Comparison of ENCODE assay signal across 18 cellular contexts in the genomic region with DNA sequence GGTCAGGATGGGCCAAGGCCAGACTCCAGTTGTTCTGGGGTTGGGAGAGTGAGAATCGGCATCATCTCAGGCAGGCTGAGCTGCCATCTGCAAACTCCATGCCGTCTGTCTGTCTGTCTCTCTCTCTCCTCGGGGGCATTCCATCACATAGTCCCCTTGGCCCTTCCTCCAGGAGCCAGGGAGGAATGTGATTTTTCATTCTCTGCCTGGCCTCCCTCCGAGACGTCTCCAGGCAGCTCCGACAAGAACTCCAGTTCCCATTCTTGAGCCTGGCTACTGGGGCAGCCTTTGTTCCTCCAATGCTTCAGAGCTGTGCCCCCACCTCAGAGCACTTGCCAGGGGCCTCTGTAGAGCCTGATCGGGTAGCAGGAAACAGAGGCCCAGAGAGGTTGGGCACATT.
"Had no signal": no experiment of that assay in that cellular context is flagged by ENCODE, and none has a peak within 500 bp of the region (broad histone marks: within the 10 kb centered on the region; RNA-seq: fewer than 3 reads in every experiment).

No MANE protein-coding gene starts in this region.

- H3K36me3 ChIP-seq: ascending aorta, gastrocnemius medialis had no signal

- H3K27me3 ChIP-seq: ascending aorta, gastrocnemius medialis, suprapubic skin had no signal

- H3K9me3 Mint-ChIP-seq: activated CD4-positive, alpha-beta memory T cell treated with anti-CD3 and anti-CD28 coated beads for 36 hours; activated naive CD8-positive, alpha-beta T cell treated with anti-CD3 and anti-CD28 coated beads for 36 hours; natural killer cell treated with Interleukin-12 subunit alpha and Interleukin-12 subunit beta and Interleukin-15 and Interleukin-18, amount 100 ng/mL, for 72 hours; T-helper 2 cell treated with Interferon-gamma antibody and Interleukin-4, amounts not matched to agents 5 μg/mL and 100 μg/mL, for 36 hours had no signal

- H3K36me3 Mint-ChIP-seq: activated CD4-positive, alpha-beta memory T cell treated with anti-CD3 and anti-CD28 coated beads for 36 hours; activated naive CD8-positive, alpha-beta T cell treated with anti-CD3 and anti-CD28 coated beads for 36 hours; natural killer cell treated with Interleukin-12 subunit alpha and Interleukin-12 subunit beta and Interleukin-15 and Interleukin-18, amount 100 ng/mL, for 72 hours had no signal

- ATAC-seq: gastrocnemius medialis; natural killer cell treated with Interleukin-12 subunit alpha and Interleukin-12 subunit beta and Interleukin-15 and Interleukin-18, amount 100 ng/mL, for 72 hours; psoas muscle; stimulated activated naive CD8-positive, alpha-beta T cell treated with anti-CD3 and anti-CD28 coated beads, Interleukin-15, Interleukin-2, amounts not matched to agents 100 U/mL and 50 U/mL, for 24 hours had no signal

- H3K27ac ChIP-seq: coronary artery, epithelial cell of prostate, gastrocnemius medialis, psoas muscle, suprapubic skin had no signal

- H3K4me1 Mint-ChIP-seq: activated naive CD8-positive, alpha-beta T cell treated with anti-CD3 and anti-CD28 coated beads for 36 hours had no signal

- H3K4me3 ChIP-seq: ascending aorta, coronary artery, gastrocnemius medialis, lung, psoas muscle, suprapubic skin had no signal

- DNase-seq: activated CD4-positive, alpha-beta memory T cell treated with anti-CD3 and anti-CD28 coated beads for 36 hours; activated CD4-positive, alpha-beta T cell treated with anti-CD3 and anti-CD28 coated beads for 1 hour; activated gamma-delta T cell; activated naive CD8-positive, alpha-beta T cell treated with anti-CD3 and anti-CD28 coated beads for 36 hours; activated T-cell treated with anti-CD3 and anti-CD28 coated beads, Interleukin-2, amount 50 U/mL, for 48 hours; effector memory CD4-positive, alpha-beta T cell; gastrocnemius medialis; psoas muscle; stimulated activated CD4-positive, alpha-beta T cell treated with anti-CD3 and anti-CD28 coated beads, Interleukin-4, amount 100 ng/mL, for 1 hour; stimulated activated CD8-positive, alpha-beta memory T cell treated with anti-CD3 and anti-CD28 coated beads, Interleukin-4, amount 100 ng/mL, for 48 hours; stimulated activated naive CD8-positive, alpha-beta T cell treated with anti-CD3 and anti-CD28 coated beads, Interleukin-15, Interleukin-2, amounts not matched to agents 100 U/mL and 50 U/mL, for 24 hours had no signal

- H3K9me3 ChIP-seq: ascending aorta, gastrocnemius medialis, psoas muscle, suprapubic skin had no signal

- H3K27me3 Mint-ChIP-seq: activated CD4-positive, alpha-beta memory T cell treated with anti-CD3 and anti-CD28 coated beads for 36 hours; activated naive CD8-positive, alpha-beta T cell treated with anti-CD3 and anti-CD28 coated beads for 36 hours; natural killer cell treated with Interleukin-12 subunit alpha and Interleukin-12 subunit beta and Interleukin-15 and Interleukin-18, amount 100 ng/mL, for 72 hours had no signal

- H3K4me3 Mint-ChIP-seq: activated CD4-positive, alpha-beta memory T cell treated with anti-CD3 and anti-CD28 coated beads for 36 hours; activated naive CD8-positive, alpha-beta T cell treated with anti-CD3 and anti-CD28 coated beads for 36 hours; natural killer cell treated with Interleukin-12 subunit alpha and Interleukin-12 subunit beta and Interleukin-15 and Interleukin-18, amount 100 ng/mL, for 72 hours; T-helper 2 cell treated with Interferon-gamma antibody and Interleukin-4, amounts not matched to agents 5 μg/mL and 100 μg/mL, for 36 hours had no signal

- H3K27ac Mint-ChIP-seq: activated CD4-positive, alpha-beta memory T cell treated with anti-CD3 and anti-CD28 coated beads for 36 hours; activated naive CD8-positive, alpha-beta T cell treated with anti-CD3 and anti-CD28 coated beads for 36 hours; natural killer cell treated with Interleukin-12 subunit alpha and Interleukin-12 subunit beta and Interleukin-15 and Interleukin-18, amount 100 ng/mL, for 72 hours; T-helper 2 cell treated with Interferon-gamma antibody and Interleukin-4, amounts not matched to agents 5 μg/mL and 100 μg/mL, for 36 hours had no signal
